16 cellular contexts compared by ENCODE assay signal in genomic region chr1:169461390-169462001, GRCh38. TPM values are rescaled to one million over a fixed set of nuclear protein-coding genes. Genes with fewer than 3 reads are reported as not detected.
A peak's percentile ranks its signal among the peaks of the same experiment; 100 is the strongest.
DNase-seq lines count a peak whose midpoint lies in the region; ATAC-seq and TF ChIP-seq lines count a peak whose summit lies in the region.
"Had no signal": no experiment of that assay in that cellular context is flagged by ENCODE, and none has a peak within 500 bp of the region (broad histone marks: within the 10 kb centered on the region; RNA-seq: fewer than 3 reads in every experiment).

No MANE protein-coding gene starts in this region.

- H3K4me3 Mint-ChIP-seq in CD4-positive, CD25-positive, alpha-beta regulatory T cell, result peak overlapping the region; percentile 7 to 80 (median 32)
- peak overlapping the region; percentile 70 for H3K4me3 Mint-ChIP-seq in CD8-positive, alpha-beta T cell
- H3K4me3 Mint-ChIP-seq in activated T-helper 1 cell treated with anti-CD3 and anti-CD28 coated beads, Interleukin-12 subunit alpha, Interleukin-12 subunit beta, Interleukin-2, Interleukin-4 antibody, amounts not matched to agents 30 ng/mL and 10 ng/mL and 1 ng/mL, durations not matched to agents 14 hours and 24 hours and 36 hours, result peak overlapping the region; percentile 37
- peak overlapping the region in 6 of 10 donors; percentile 2 to 78 (median 39) for H3K4me3 Mint-ChIP-seq in naive thymus-derived CD4-positive, alpha-beta T cell

- H3K4me1 Mint-ChIP-seq in CD4-positive, CD25-positive, alpha-beta regulatory T cell, result peaks cover 12 to 19% (median 14%) of the 10 kb centered on the region in 4 donors
- H3K4me1 Mint-ChIP-seq in CD8-positive, alpha-beta T cell (ENCODE audit: low read depth), result peaks cover 17% of the 10 kb centered on the region
- peaks cover 21% of the 10 kb centered on the region for H3K4me1 Mint-ChIP-seq in activated T-helper 1 cell treated with anti-CD3 and anti-CD28 coated beads, Interleukin-12 subunit alpha, Interleukin-12 subunit beta, Interleukin-2, Interleukin-4 antibody, amounts not matched to agents 30 ng/mL and 10 ng/mL and 1 ng/mL, durations not matched to agents 14 hours and 24 hours and 36 hours (ENCODE audit: low read depth)
- peaks cover 5 to 30% (median 19%) of the 10 kb centered on the region in 7 donors for H3K4me1 Mint-ChIP-seq in naive thymus-derived CD4-positive, alpha-beta T cell

- H3K9me3 Mint-ChIP-seq in CD4-positive, CD25-positive, alpha-beta regulatory T cell, result peaks cover 0 to 10% (median 3%) of the 10 kb centered on the region in 7 donors
- H3K9me3 Mint-ChIP-seq in CD8-positive, alpha-beta T cell, result peaks cover 4% of the 10 kb centered on the region
- H3K9me3 Mint-ChIP-seq in activated T-helper 1 cell treated with anti-CD3 and anti-CD28 coated beads, Interleukin-12 subunit alpha, Interleukin-12 subunit beta, Interleukin-2, Interleukin-4 antibody, amounts not matched to agents 30 ng/mL and 10 ng/mL and 1 ng/mL, durations not matched to agents 14 hours and 24 hours and 36 hours, result peaks cover 11% of the 10 kb centered on the region
- H3K9me3 Mint-ChIP-seq in naive thymus-derived CD4-positive, alpha-beta T cell, result peaks cover 0 to 13% (median 8%) of the 10 kb centered on the region in 11 donors

- peaks cover 23% of the 10 kb centered on the region for H3K27me3 Mint-ChIP-seq in CD4-positive, CD25-positive, alpha-beta regulatory T cell
- H3K27me3 Mint-ChIP-seq in CD8-positive, alpha-beta T cell (ENCODE audit: low read depth), result peaks cover 15% of the 10 kb centered on the region
- peaks cover 3% of the 10 kb centered on the region for H3K27me3 Mint-ChIP-seq in activated T-helper 1 cell treated with anti-CD3 and anti-CD28 coated beads, Interleukin-12 subunit alpha, Interleukin-12 subunit beta, Interleukin-2, Interleukin-4 antibody, amounts not matched to agents 30 ng/mL and 10 ng/mL and 1 ng/mL, durations not matched to agents 14 hours and 24 hours and 36 hours (ENCODE audit: insufficient read depth)
- peaks cover 6 to 26% (median 14%) of the 10 kb centered on the region in 5 donors for H3K27me3 Mint-ChIP-seq in naive thymus-derived CD4-positive, alpha-beta T cell

- no peak for TF ChIP-seq CTCF in CD8-positive, alpha-beta T cell (IDR thresholded peaks at IDR 0.05)

- no peaks in the 10 kb centered on the region for H3K36me3 ChIP-seq in CD4-positive, CD25-positive, alpha-beta regulatory T cell (ENCODE audit: control insufficient read depth, insufficient read depth, low read length)
- H3K36me3 ChIP-seq in CD8-positive, alpha-beta T cell (ENCODE audit: insufficient read depth, low read length), result no peaks in the 10 kb centered on the region
- H3K36me3 ChIP-seq in naive thymus-derived CD4-positive, alpha-beta T cell (ENCODE audit: control insufficient read depth in 2 of 3, insufficient read depth in 3 of 3, low read length in 3 of 3), result no peaks in the 10 kb centered on the region
- H3K36me3 ChIP-seq: BLaER1 had no signal

- POLR2A ChIA-PET in CD8-positive, alpha-beta T cell (lab: Charles Lee), result no interaction called here
- POLR2A ChIA-PET in naive thymus-derived CD4-positive, alpha-beta T cell (lab: Charles Lee), result no interaction called here

- CTCF ChIA-PET in CD8-positive, alpha-beta T cell (lab: Charles Lee), result no interaction called here
- CTCF ChIA-PET in naive thymus-derived CD4-positive, alpha-beta T cell (lab: Charles Lee), result no interaction called here

- no peaks in the 10 kb centered on the region for H3K4me1 ChIP-seq in CD4-positive, CD25-positive, alpha-beta regulatory T cell (ENCODE audit: control insufficient read depth, insufficient read depth, low read length, poor library complexity, severe bottlenecking)
- no peaks in the 10 kb centered on the region for H3K4me1 ChIP-seq in CD8-positive, alpha-beta T cell (ENCODE audit: insufficient read depth, low read length)
- H3K4me1 ChIP-seq in naive thymus-derived CD4-positive, alpha-beta T cell (ENCODE audit: control insufficient read depth in 2 of 2, insufficient read depth in 2 of 2, low read length in 2 of 2), result no peaks in the 10 kb centered on the region
- H3K4me1 ChIP-seq: BLaER1 had no signal

- H3K4me3 ChIP-seq in CD4-positive, CD25-positive, alpha-beta regulatory T cell (ENCODE audit: low read depth, low read length), result no peak overlapping the region
- no peak overlapping the region for H3K4me3 ChIP-seq in CD8-positive, alpha-beta T cell (ENCODE audit: low read depth, low read length)
- no peak overlapping the region for H3K4me3 ChIP-seq in naive thymus-derived CD4-positive, alpha-beta T cell (ENCODE audit: low read length)
- H3K4me3 ChIP-seq: BLaER1 had no signal

- peak overlapping the region in 2 of 3 donors; percentile 39 to 56 for H3K27ac Mint-ChIP-seq in CD4-positive, CD25-positive, alpha-beta regulatory T cell
- H3K27ac Mint-ChIP-seq in CD8-positive, alpha-beta T cell, result peak overlapping the region; percentile 7
- H3K27ac Mint-ChIP-seq in activated T-helper 1 cell treated with anti-CD3 and anti-CD28 coated beads, Interleukin-12 subunit alpha, Interleukin-12 subunit beta, Interleukin-2, Interleukin-4 antibody, amounts not matched to agents 30 ng/mL and 10 ng/mL and 1 ng/mL, durations not matched to agents 14 hours and 24 hours and 36 hours, result peak overlapping the region; percentile 51
- peak overlapping the region in 1 of 9 donors; percentile 58 for H3K27ac Mint-ChIP-seq in naive thymus-derived CD4-positive, alpha-beta T cell

- ATAC-seq in CD4-positive, CD25-positive, alpha-beta regulatory T cell (ENCODE audit: low read depth in 2 of 2), result no peak
- no peak for ATAC-seq in CD8-positive, alpha-beta T cell
- no peak for ATAC-seq in naive thymus-derived CD4-positive, alpha-beta T cell
- ATAC-seq in HG03159 (IDR thresholded peaks at IDR 0.05; ENCODE audit: unreplicated experiment), result no peak
- no peak for ATAC-seq in GM18907 (IDR thresholded peaks at IDR 0.05; ENCODE audit: unreplicated experiment)
- ATAC-seq: SK-N-SH treated with all-trans-retinoic acid at 6 μM for 48 hours had no signal

- intact Hi-C loops in CD8-positive, alpha-beta T cell (cut with DNase I, micrococcal nuclease), result loop anchor here (5.0 to 10.0 kb wide), 2 partner anchors 66 to 343 kb away; no protein-coding TSS in a partner anchor
- intact Hi-C loops in activated T-helper 1 cell treated with anti-CD3 and anti-CD28 coated beads, Interleukin-12 subunit alpha, Interleukin-12 subunit beta, Interleukin-2, Interleukin-4 antibody, amounts not matched to agents 30 ng/mL and 10 ng/mL and 1 ng/mL, durations not matched to agents 14 hours and 24 hours and 36 hours (cut with micrococcal nuclease), result loop anchor here (1.0 kb wide), 1 partner anchor 71 kb away; no protein-coding TSS in a partner anchor
- intact Hi-C loops in naive thymus-derived CD4-positive, alpha-beta T cell (cut with micrococcal nuclease), result no loop called here

- H3K36me3 Mint-ChIP-seq in CD4-positive, CD25-positive, alpha-beta regulatory T cell, result no peaks in the 10 kb centered on the region
- H3K36me3 Mint-ChIP-seq in CD8-positive, alpha-beta T cell, result no peaks in the 10 kb centered on the region
- H3K36me3 Mint-ChIP-seq in activated T-helper 1 cell treated with anti-CD3 and anti-CD28 coated beads, Interleukin-12 subunit alpha, Interleukin-12 subunit beta, Interleukin-2, Interleukin-4 antibody, amounts not matched to agents 30 ng/mL and 10 ng/mL and 1 ng/mL, durations not matched to agents 14 hours and 24 hours and 36 hours (ENCODE audit: low read depth), result peaks cover 21% of the 10 kb centered on the region
- H3K36me3 Mint-ChIP-seq in naive thymus-derived CD4-positive, alpha-beta T cell, result peaks cover 5 to 16% (median 7%) of the 10 kb centered on the region in 5 donors

- peaks cover 15 to 18% of the 10 kb centered on the region in 2 experiments for H3K9me3 ChIP-seq in CD4-positive, CD25-positive, alpha-beta regulatory T cell (ENCODE audit: control insufficient read depth in 2 of 2, low read length in 2 of 2)
- peaks cover 6% of the 10 kb centered on the region for H3K9me3 ChIP-seq in CD8-positive, alpha-beta T cell (ENCODE audit: low read length)
- H3K9me3 ChIP-seq in naive thymus-derived CD4-positive, alpha-beta T cell (ENCODE audit: control insufficient read depth in 2 of 3, low read length in 3 of 3), result peaks cover 0 to 6% (median 0%) of the 10 kb centered on the region in 3 experiments

- no peak overlapping the region for H3K27ac ChIP-seq in CD4-positive, CD25-positive, alpha-beta regulatory T cell (ENCODE audit: insufficient read depth, low read length, poor library complexity, severe bottlenecking)
- no peak overlapping the region for H3K27ac ChIP-seq in CD8-positive, alpha-beta T cell (ENCODE audit: low read depth, low read length)
- no peak overlapping the region for H3K27ac ChIP-seq in naive thymus-derived CD4-positive, alpha-beta T cell (ENCODE audit: low read depth, low read length)
- H3K27ac ChIP-seq: BLaER1 had no signal

- DNase-seq in CD4-positive, CD25-positive, alpha-beta regulatory T cell, result peak in 1 of 3 donors; percentile 8
- DNase-seq in CD8-positive, alpha-beta T cell, result no peak
- DNase-seq in activated T-helper 1 cell treated with anti-CD3 and anti-CD28 coated beads, Interleukin-12 subunit alpha, Interleukin-12 subunit beta, Interleukin-2, Interleukin-4 antibody, amounts not matched to agents 30 ng/mL and 10 ng/mL and 1 ng/mL, durations not matched to agents 14 hours and 24 hours and 36 hours (ENCODE audit: low spot score), result no peak
- DNase-seq in naive thymus-derived CD4-positive, alpha-beta T cell, result no peak
- no peak for DNase-seq in kidney tubule cell (ENCODE audit: low spot score)
- DNase-seq: COR-L47, GOT3, MM.1S, NCI-H1105, NCI-H187, NCI-H446, SHP77 had no signal

- H3K27me3 ChIP-seq in CD4-positive, CD25-positive, alpha-beta regulatory T cell (ENCODE audit: control insufficient read depth, insufficient read depth, low read length), result peaks cover 4% of the 10 kb centered on the region
- no peaks in the 10 kb centered on the region for H3K27me3 ChIP-seq in CD8-positive, alpha-beta T cell (ENCODE audit: insufficient read depth, low read length)
- no peaks in the 10 kb centered on the region for H3K27me3 ChIP-seq in naive thymus-derived CD4-positive, alpha-beta T cell (ENCODE audit: control insufficient read depth in 2 of 2, insufficient read depth in 2 of 2, low read length in 2 of 2)
- H3K27me3 ChIP-seq: BLaER1 had no signal

RNA-seq across cellular contexts. Expression of gene SLC19A2, which starts 24.2 kb away (rescaled TPM):
- total RNA-seq in CD4-positive, CD25-positive, alpha-beta regulatory T cell, result 4.3 TPM
- 1 to 10 TPM in 1 of 4 donors, under 1 TPM in 3; 0.48 to 1.2 (median 0.72) TPM for polyA plus RNA-seq in CD4-positive, CD25-positive, alpha-beta regulatory T cell
- 1 to 10 TPM; 4.7 to 6.1 TPM for total RNA-seq in CD8-positive, alpha-beta T cell
- 12.8 and 14.0 TPM in 2 replicates for total RNA-seq in activated T-helper 1 cell treated with anti-CD3 and anti-CD28 coated beads, Interleukin-12 subunit alpha, Interleukin-12 subunit beta, Interleukin-2, Interleukin-4 antibody, amounts not matched to agents 30 ng/mL and 10 ng/mL and 1 ng/mL, durations not matched to agents 14 hours and 24 hours and 36 hours
- 1 to 10 TPM; 3.7 to 5.9 (median 4.8) TPM for total RNA-seq in naive thymus-derived CD4-positive, alpha-beta T cell
- under 1 TPM; 0.53 to 0.66 TPM for polyA plus RNA-seq in naive thymus-derived CD4-positive, alpha-beta T cell

RNA-seq across cellular contexts. Expression of gene CCDC181, which starts 34.2 kb away (rescaled TPM):
- not detected for total RNA-seq in CD4-positive, CD25-positive, alpha-beta regulatory T cell
- not detected for polyA plus RNA-seq in CD4-positive, CD25-positive, alpha-beta regulatory T cell
- total RNA-seq in CD8-positive, alpha-beta T cell, result not detected
- total RNA-seq in activated T-helper 1 cell treated with anti-CD3 and anti-CD28 coated beads, Interleukin-12 subunit alpha, Interleukin-12 subunit beta, Interleukin-2, Interleukin-4 antibody, amounts not matched to agents 30 ng/mL and 10 ng/mL and 1 ng/mL, durations not matched to agents 14 hours and 24 hours and 36 hours, result not detected in 2 replicates
- not detected for total RNA-seq in naive thymus-derived CD4-positive, alpha-beta T cell
- polyA plus RNA-seq in naive thymus-derived CD4-positive, alpha-beta T cell, result not detected

Comparison
In these comparisons a context has a peak if more than half of its experiments do, and no peak if none do; other contexts are left out.
1. intact Hi-C loops: an anchor here in CD8-positive, alpha-beta T cell (5.0 to 10.0 kb wide) and activated T-helper 1 cell treated with anti-CD3 and anti-CD28 coated beads, Interleukin-12 subunit alpha, Interleukin-12 subunit beta, Interleukin-2, Interleukin-4 antibody, amounts not matched to agents 30 ng/mL and 10 ng/mL and 1 ng/mL, durations not matched to agents 14 hours and 24 hours and 36 hours (1.0 kb wide); none called in naive thymus-derived CD4-positive, alpha-beta T cell.